Comparison of ENCODE assay signal across 15 cellular contexts in the genomic region with DNA sequence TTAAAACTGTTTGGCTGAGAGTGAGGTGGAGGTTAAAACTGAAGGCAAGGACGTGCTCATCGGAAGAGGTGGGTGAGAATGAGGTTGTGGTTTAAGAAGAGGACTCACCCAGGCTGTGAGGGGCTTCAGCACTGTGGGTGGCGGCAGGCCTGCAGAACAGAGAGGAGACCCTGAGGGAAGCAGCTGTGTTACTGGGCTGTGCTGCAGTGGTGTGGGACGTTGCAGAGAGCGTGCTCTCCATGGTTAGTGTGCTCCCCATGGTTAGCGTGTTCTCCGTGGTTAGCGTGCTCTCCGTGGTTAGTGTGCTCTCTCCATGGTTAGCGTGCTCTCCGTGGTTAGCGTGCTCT.
"Had no signal": no experiment of that assay in that cellular context is flagged by ENCODE, and none has a peak within 500 bp of the region (broad histone marks: within the 10 kb centered on the region; RNA-seq: fewer than 3 reads in every experiment).

No MANE protein-coding gene starts in this region.

- H3K4me3 ChIP-seq: ascending aorta, cardiac muscle cell, colonic mucosa, heart left ventricle, sigmoid colon, SJSA1, uterus had no signal

- H3K4me3 Mint-ChIP-seq: nephron had no signal

- H3K9me3 ChIP-seq: ascending aorta, colonic mucosa, heart left ventricle, sigmoid colon, SJSA1, uterus had no signal

- H3K9me3 Mint-ChIP-seq: nephron had no signal

- H3K36me3 ChIP-seq: colonic mucosa, SJSA1, uterus had no signal

- DNase-seq: activated CD4-positive, CD25-positive, alpha-beta regulatory T cell treated with anti-CD3 and anti-CD28 coated beads, Interleukin-2, amount 50 U/mL, for 72 hours; activated naive CD4-positive, alpha-beta T cell treated with Interleukin-2 at 50 U/mL for 16 hours; colonic mucosa; effector CD4-positive, alpha-beta T cell; heart left ventricle; sigmoid colon; stimulated activated CD4-positive, alpha-beta T cell treated with anti-CD3 and anti-CD28 coated beads, Interleukin-2, amount 100 ng/mL, for 24 hours; SW 1271; uterus had no signal

- H3K27ac ChIP-seq: ascending aorta, cardiac muscle cell, colonic mucosa, heart left ventricle, sigmoid colon, SJSA1, uterus had no signal

- FAIRE-seq: frontal cortex, islet of Langerhans had no signal

- H3K27me3 ChIP-seq: ascending aorta, cardiac muscle cell, colonic mucosa, heart left ventricle, sigmoid colon, SJSA1, uterus had no signal

- H3K4me1 ChIP-seq: ascending aorta, colonic mucosa, heart left ventricle, sigmoid colon, SJSA1, uterus had no signal
